20 cellular contexts compared by ENCODE assay signal in the genomic region with DNA sequence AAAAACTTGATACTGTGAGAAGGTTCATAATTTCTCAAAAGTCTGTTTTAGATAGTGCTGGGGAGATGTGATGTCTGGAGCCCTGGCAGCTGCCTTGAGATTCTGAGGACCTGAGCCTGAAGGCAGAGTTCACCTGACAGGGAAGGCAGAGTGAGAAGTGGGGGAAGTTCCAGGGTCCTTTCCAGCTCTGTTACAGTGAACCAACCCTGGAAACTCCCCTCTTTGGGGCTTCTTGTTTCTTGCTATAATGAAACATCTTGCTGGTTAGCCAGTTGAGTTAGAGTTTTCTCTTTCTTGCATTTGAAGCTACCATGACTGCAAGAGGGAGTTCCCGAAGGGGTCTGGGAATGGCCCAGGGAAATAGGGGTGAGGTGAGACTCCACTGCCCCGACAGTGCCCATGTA. TPM values are rescaled to one million over a fixed set of nuclear protein-coding genes. Genes with fewer than 3 reads are reported as not detected.
DNase-seq lines count a peak whose midpoint lies in the region; ATAC-seq and TF ChIP-seq lines count a peak whose summit lies in the region.
"Had no signal": no experiment of that assay in that cellular context is flagged by ENCODE, and none has a peak within 500 bp of the region (broad histone marks: within the 10 kb centered on the region; RNA-seq: fewer than 3 reads in every experiment).

No MANE protein-coding gene starts in this region.

- ATAC-seq in activated CD8-positive, alpha-beta T cell treated with anti-CD3 and anti-CD28 coated beads for 36 hours = peak; percentile 31
- no peak for ATAC-seq in activated CD8-positive, alpha-beta T cell treated with anti-CD3 and anti-CD28 coated beads, Interleukin-2, amount 10 ng/mL, durations not matched to agents 7 days and 5 days
- ATAC-seq in GM21737 (IDR thresholded peaks at IDR 0.05; ENCODE audit: unreplicated experiment) = peak; percentile 50
- ATAC-seq in stimulated activated naive B cell treated with anti-CD40 and anti-IgM and Interleukin-4, amounts not matched to agents 10 μg/mL and 1 μg/mL and 100 μg/mL, for 72 hours (replicated peaks) = peak; percentile 82 to 85
- ATAC-seq: CD8-positive, alpha-beta T cell; lower lobe of right lung; upper lobe of right lung had no signal

- no peak overlapping the region for H3K27ac Mint-ChIP-seq in activated CD8-positive, alpha-beta T cell treated with anti-CD3 and anti-CD28 coated beads for 36 hours
- H3K27ac Mint-ChIP-seq in activated CD8-positive, alpha-beta T cell treated with anti-CD3 and anti-CD28 coated beads, Interleukin-2, amount 10 ng/mL, durations not matched to agents 7 days and 5 days = no peak overlapping the region
- H3K27ac Mint-ChIP-seq in activated T-helper 1 cell treated with anti-CD3 and anti-CD28 coated beads, Interleukin-12 subunit alpha, Interleukin-12 subunit beta, Interleukin-2, Interleukin-4 antibody, amounts not matched to agents 30 ng/mL and 10 ng/mL and 1 ng/mL, durations not matched to agents 14 hours and 24 hours and 36 hours = peak overlapping the region; percentile 23
- H3K27ac Mint-ChIP-seq in stimulated activated naive B cell treated with anti-CD40 and anti-IgM and Interleukin-4, amounts not matched to agents 10 μg/mL and 1 μg/mL and 100 μg/mL, for 72 hours = peak overlapping the region; percentile 90
- H3K27ac Mint-ChIP-seq: activated T-helper 2 cell treated with anti-CD3 and anti-CD28 coated beads, Interferon-gamma antibody, Interleukin-2, Interleukin-4, amounts not matched to agents 10 μg/mL and 5 μg/mL and 100 μg/mL, durations not matched to agents 14 hours and 24 hours and 36 hours; CD8-positive, alpha-beta T cell had no signal

- H3K27me3 Mint-ChIP-seq in activated CD8-positive, alpha-beta T cell treated with anti-CD3 and anti-CD28 coated beads for 36 hours = peaks cover 8% of the 10 kb centered on the region
- H3K27me3 Mint-ChIP-seq in activated CD8-positive, alpha-beta T cell treated with anti-CD3 and anti-CD28 coated beads, Interleukin-2, amount 10 ng/mL, durations not matched to agents 7 days and 5 days (ENCODE audit: low read depth) = peaks cover 15% of the 10 kb centered on the region
- peaks cover 22% of the 10 kb centered on the region for H3K27me3 Mint-ChIP-seq in activated T-helper 1 cell treated with anti-CD3 and anti-CD28 coated beads, Interleukin-12 subunit alpha, Interleukin-12 subunit beta, Interleukin-2, Interleukin-4 antibody, amounts not matched to agents 30 ng/mL and 10 ng/mL and 1 ng/mL, durations not matched to agents 14 hours and 24 hours and 36 hours (ENCODE audit: insufficient read depth)
- H3K27me3 Mint-ChIP-seq in stimulated activated naive B cell treated with anti-CD40 and anti-IgM and Interleukin-4, amounts not matched to agents 10 μg/mL and 1 μg/mL and 100 μg/mL, for 72 hours = peaks cover 3 to 21% of the 10 kb centered on the region in 2 donors

- POLR2A ChIA-PET in activated CD8-positive, alpha-beta T cell treated with anti-CD3 and anti-CD28 coated beads for 36 hours (lab: Charles Lee) = no interaction called here
- POLR2A ChIA-PET in activated CD8-positive, alpha-beta T cell treated with anti-CD3 and anti-CD28 coated beads, Interleukin-2, amount 10 ng/mL, durations not matched to agents 7 days and 5 days (lab: Charles Lee) = no interaction called here

- H3K4me3 Mint-ChIP-seq in activated CD8-positive, alpha-beta T cell treated with anti-CD3 and anti-CD28 coated beads for 36 hours = no peak overlapping the region
- no peak overlapping the region for H3K4me3 Mint-ChIP-seq in activated CD8-positive, alpha-beta T cell treated with anti-CD3 and anti-CD28 coated beads, Interleukin-2, amount 10 ng/mL, durations not matched to agents 7 days and 5 days
- H3K4me3 Mint-ChIP-seq in activated T-helper 1 cell treated with anti-CD3 and anti-CD28 coated beads, Interleukin-12 subunit alpha, Interleukin-12 subunit beta, Interleukin-2, Interleukin-4 antibody, amounts not matched to agents 30 ng/mL and 10 ng/mL and 1 ng/mL, durations not matched to agents 14 hours and 24 hours and 36 hours = no peak overlapping the region
- H3K4me3 Mint-ChIP-seq in stimulated activated naive B cell treated with anti-CD40 and anti-IgM and Interleukin-4, amounts not matched to agents 10 μg/mL and 1 μg/mL and 100 μg/mL, for 72 hours = peak overlapping the region in 1 of 2 donors; percentile 16
- H3K4me3 Mint-ChIP-seq: CD8-positive, alpha-beta T cell; central memory CD8-positive, alpha-beta T cell had no signal

- intact Hi-C loops in activated CD8-positive, alpha-beta T cell treated with anti-CD3 and anti-CD28 coated beads for 36 hours (cut with micrococcal nuclease) = no loop called here
- intact Hi-C loops in activated T-helper 1 cell treated with anti-CD3 and anti-CD28 coated beads, Interleukin-12 subunit alpha, Interleukin-12 subunit beta, Interleukin-2, Interleukin-4 antibody, amounts not matched to agents 30 ng/mL and 10 ng/mL and 1 ng/mL, durations not matched to agents 14 hours and 24 hours and 36 hours (cut with micrococcal nuclease) = no loop called here

- DNase-seq in activated CD8-positive, alpha-beta T cell treated with anti-CD3 and anti-CD28 coated beads for 36 hours = peak; percentile 24
- DNase-seq in activated CD8-positive, alpha-beta T cell treated with anti-CD3 and anti-CD28 coated beads, Interleukin-2, amount 10 ng/mL, durations not matched to agents 7 days and 5 days = no peak
- no peak for DNase-seq in activated T-helper 1 cell treated with anti-CD3 and anti-CD28 coated beads, Interleukin-12 subunit alpha, Interleukin-12 subunit beta, Interleukin-2, Interleukin-4 antibody, amounts not matched to agents 30 ng/mL and 10 ng/mL and 1 ng/mL, durations not matched to agents 14 hours and 24 hours and 36 hours (ENCODE audit: low spot score)
- no peak for DNase-seq in stimulated activated naive B cell treated with anti-CD40 and anti-IgM and Interleukin-4, amounts not matched to agents 10 μg/mL and 1 μg/mL and 100 μg/mL, for 72 hours
- DNase-seq in NCI-H1930 (lab: John Stamatoyannopoulos, UW) (no peak), NOMO-1 treated with DMSO at 0.1 percent for 48 hours (lab: John Stamatoyannopoulos, UW; ENCODE audit: unreplicated experiment) (no peak), T-helper 2 cell (no peak)
- DNase-seq: AML-193; CD8-positive, alpha-beta T cell; dorsolateral prefrontal cortex; lower lobe of right lung; MV-4-11; NCI-H2171 treated with DMSO at 0.1 percent for 48 hours; NCI-H524; Peyer's patch; SIG-M5; upper lobe of right lung had no signal

- CTCF ChIA-PET in activated CD8-positive, alpha-beta T cell treated with anti-CD3 and anti-CD28 coated beads for 36 hours (lab: Charles Lee) = interaction anchor here (1.4 kb wide), 1 partner anchor 87 kb away, joined by 5 read pairs; no protein-coding TSS in a partner anchor
- CTCF ChIA-PET in activated CD8-positive, alpha-beta T cell treated with anti-CD3 and anti-CD28 coated beads, Interleukin-2, amount 10 ng/mL, durations not matched to agents 7 days and 5 days (lab: Charles Lee) = no interaction called here

- no peaks in the 10 kb centered on the region for H3K9me3 Mint-ChIP-seq in activated CD8-positive, alpha-beta T cell treated with anti-CD3 and anti-CD28 coated beads for 36 hours
- H3K9me3 Mint-ChIP-seq in activated CD8-positive, alpha-beta T cell treated with anti-CD3 and anti-CD28 coated beads, Interleukin-2, amount 10 ng/mL, durations not matched to agents 7 days and 5 days (ENCODE audit: insufficient read depth) = no peaks in the 10 kb centered on the region
- no peaks in the 10 kb centered on the region for H3K9me3 Mint-ChIP-seq in activated T-helper 1 cell treated with anti-CD3 and anti-CD28 coated beads, Interleukin-12 subunit alpha, Interleukin-12 subunit beta, Interleukin-2, Interleukin-4 antibody, amounts not matched to agents 30 ng/mL and 10 ng/mL and 1 ng/mL, durations not matched to agents 14 hours and 24 hours and 36 hours
- H3K9me3 Mint-ChIP-seq in stimulated activated naive B cell treated with anti-CD40 and anti-IgM and Interleukin-4, amounts not matched to agents 10 μg/mL and 1 μg/mL and 100 μg/mL, for 72 hours = peaks cover 0 to 2% of the 10 kb centered on the region in 2 donors
- H3K9me3 Mint-ChIP-seq: activated T-helper 2 cell treated with anti-CD3 and anti-CD28 coated beads, Interferon-gamma antibody, Interleukin-2, Interleukin-4, amounts not matched to agents 10 μg/mL and 5 μg/mL and 100 μg/mL, durations not matched to agents 14 hours and 24 hours and 36 hours; CD8-positive, alpha-beta T cell; central memory CD8-positive, alpha-beta T cell had no signal

- no peak for TF ChIP-seq CTCF in activated CD8-positive, alpha-beta T cell treated with anti-CD3 and anti-CD28 coated beads for 36 hours (IDR thresholded peaks at IDR 0.05)

- H3K36me3 Mint-ChIP-seq in activated CD8-positive, alpha-beta T cell treated with anti-CD3 and anti-CD28 coated beads for 36 hours (ENCODE audit: low read depth) = no peaks in the 10 kb centered on the region
- H3K36me3 Mint-ChIP-seq in activated CD8-positive, alpha-beta T cell treated with anti-CD3 and anti-CD28 coated beads, Interleukin-2, amount 10 ng/mL, durations not matched to agents 7 days and 5 days (ENCODE audit: low read depth) = no peaks in the 10 kb centered on the region
- H3K36me3 Mint-ChIP-seq in activated T-helper 1 cell treated with anti-CD3 and anti-CD28 coated beads, Interleukin-12 subunit alpha, Interleukin-12 subunit beta, Interleukin-2, Interleukin-4 antibody, amounts not matched to agents 30 ng/mL and 10 ng/mL and 1 ng/mL, durations not matched to agents 14 hours and 24 hours and 36 hours (ENCODE audit: low read depth) = no peaks in the 10 kb centered on the region
- peaks cover 0 to 6% of the 10 kb centered on the region in 2 donors for H3K36me3 Mint-ChIP-seq in stimulated activated naive B cell treated with anti-CD40 and anti-IgM and Interleukin-4, amounts not matched to agents 10 μg/mL and 1 μg/mL and 100 μg/mL, for 72 hours
- H3K36me3 Mint-ChIP-seq: CD8-positive, alpha-beta T cell had no signal

- H3K4me1 Mint-ChIP-seq in activated CD8-positive, alpha-beta T cell treated with anti-CD3 and anti-CD28 coated beads for 36 hours (ENCODE audit: low read depth) = peaks cover 18% of the 10 kb centered on the region
- peaks cover 14% of the 10 kb centered on the region for H3K4me1 Mint-ChIP-seq in activated CD8-positive, alpha-beta T cell treated with anti-CD3 and anti-CD28 coated beads, Interleukin-2, amount 10 ng/mL, durations not matched to agents 7 days and 5 days (ENCODE audit: low read depth)
- H3K4me1 Mint-ChIP-seq in activated T-helper 1 cell treated with anti-CD3 and anti-CD28 coated beads, Interleukin-12 subunit alpha, Interleukin-12 subunit beta, Interleukin-2, Interleukin-4 antibody, amounts not matched to agents 30 ng/mL and 10 ng/mL and 1 ng/mL, durations not matched to agents 14 hours and 24 hours and 36 hours (ENCODE audit: low read depth) = no peaks in the 10 kb centered on the region
- H3K4me1 Mint-ChIP-seq in stimulated activated naive B cell treated with anti-CD40 and anti-IgM and Interleukin-4, amounts not matched to agents 10 μg/mL and 1 μg/mL and 100 μg/mL, for 72 hours = peaks cover 15 to 26% of the 10 kb centered on the region in 2 donors

RNA-seq across cellular contexts. Expression of gene FSCN1, which starts 10.1 kb away (rescaled TPM):
- 10 to 100 TPM; 24.5 to 25.2 TPM for total RNA-seq in activated CD8-positive, alpha-beta T cell treated with anti-CD3 and anti-CD28 coated beads for 36 hours
- total RNA-seq in activated CD8-positive, alpha-beta T cell treated with anti-CD3 and anti-CD28 coated beads, Interleukin-2, amount 10 ng/mL, durations not matched to agents 7 days and 5 days = 10 to 100 TPM; 14.3 to 16.2 TPM
- 39.1 and 39.5 TPM in 2 replicates for total RNA-seq in activated T-helper 1 cell treated with anti-CD3 and anti-CD28 coated beads, Interleukin-12 subunit alpha, Interleukin-12 subunit beta, Interleukin-2, Interleukin-4 antibody, amounts not matched to agents 30 ng/mL and 10 ng/mL and 1 ng/mL, durations not matched to agents 14 hours and 24 hours and 36 hours

RNA-seq across cellular contexts. Expression of gene ACTB, which starts 52.1 kb away (rescaled TPM):
- 1,000 to 10,000 TPM; 9,410 to 9,639 TPM for total RNA-seq in activated CD8-positive, alpha-beta T cell treated with anti-CD3 and anti-CD28 coated beads for 36 hours
- over 10,000 TPM; 13,463 to 13,594 TPM for total RNA-seq in activated CD8-positive, alpha-beta T cell treated with anti-CD3 and anti-CD28 coated beads, Interleukin-2, amount 10 ng/mL, durations not matched to agents 7 days and 5 days
- total RNA-seq in activated T-helper 1 cell treated with anti-CD3 and anti-CD28 coated beads, Interleukin-12 subunit alpha, Interleukin-12 subunit beta, Interleukin-2, Interleukin-4 antibody, amounts not matched to agents 30 ng/mL and 10 ng/mL and 1 ng/mL, durations not matched to agents 14 hours and 24 hours and 36 hours = 7,557 and 7,602 TPM in 2 replicates

Comparison
In these comparisons a context has a peak if more than half of its experiments do, and no peak if none do; other contexts are left out.
1. H3K27ac Mint-ChIP-seq: peak in activated T-helper 1 cell treated with anti-CD3 and anti-CD28 coated beads, Interleukin-12 subunit alpha, Interleukin-12 subunit beta, Interleukin-2, Interleukin-4 antibody, amounts not matched to agents 30 ng/mL and 10 ng/mL and 1 ng/mL, durations not matched to agents 14 hours and 24 hours and 36 hours (single experiment) and stimulated activated naive B cell treated with anti-CD40 and anti-IgM and Interleukin-4, amounts not matched to agents 10 μg/mL and 1 μg/mL and 100 μg/mL, for 72 hours (single experiment); none in activated CD8-positive, alpha-beta T cell treated with anti-CD3 and anti-CD28 coated beads for 36 hours (single experiment) and activated CD8-positive, alpha-beta T cell treated with anti-CD3 and anti-CD28 coated beads, Interleukin-2, amount 10 ng/mL, durations not matched to agents 7 days and 5 days (single experiment).